8 cellular contexts compared by ENCODE assay signal in the genomic region with DNA sequence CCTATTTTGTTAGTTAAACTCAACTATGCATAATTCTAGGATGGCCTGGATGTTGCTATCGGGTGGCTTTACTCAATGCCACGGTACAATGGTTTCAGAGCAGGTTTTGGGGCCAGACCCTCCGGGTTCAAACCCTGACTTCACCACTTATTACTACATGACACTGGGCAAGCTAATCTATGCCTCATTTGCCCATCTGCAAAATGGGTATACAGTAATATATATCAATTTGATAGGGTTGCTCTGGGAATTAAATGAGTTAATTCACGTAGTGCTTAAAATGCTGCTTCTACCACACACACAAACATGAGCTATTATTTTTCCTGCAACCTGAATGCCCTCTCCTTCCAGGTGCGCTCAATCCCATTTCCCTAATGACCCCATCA. TPM values are rescaled to one million over a fixed set of nuclear protein-coding genes. Genes with fewer than 3 reads are reported as not detected.
DNase-seq lines count a peak whose midpoint lies in the region; ATAC-seq and TF ChIP-seq lines count a peak whose summit lies in the region.

No MANE protein-coding gene starts in this region.

- peaks cover 12% of the 10 kb centered on the region for H3K36me3 Mint-ChIP-seq in activated T-cell treated with anti-CD3 and anti-CD28 coated beads, Interleukin-2, amount 50 U/mL, for 4 hours (ENCODE audit: insufficient read depth)

- ATAC-seq in activated T-cell treated with anti-CD3 and anti-CD28 coated beads, Interleukin-2, amount 50 U/mL, for 4 hours = no peak
- no peak for ATAC-seq in right lobe of liver
- no peak for ATAC-seq in GM18520 (IDR thresholded peaks at IDR 0.05; ENCODE audit: unreplicated experiment)

- no peaks in the 10 kb centered on the region for H3K9me3 Mint-ChIP-seq in activated T-cell treated with anti-CD3 and anti-CD28 coated beads, Interleukin-2, amount 50 U/mL, for 4 hours

- 56% methylated on average over 5 of the region's 5 CpGs for WGBS in right lobe of liver (ENCODE audit: insufficient coverage, low coverage, low lambda C conversion rate, missing lambda C conversion rate)
- 73 to 80% methylated on average over 5 of the region's 5 CpGs for WGBS in thyroid gland, 2 donors

- peaks cover 0 to 44% (median 21%) of the 10 kb centered on the region in 4 donors for H3K4me1 ChIP-seq in right lobe of liver
- H3K4me1 ChIP-seq in thyroid gland = peaks cover 31 to 32% of the 10 kb centered on the region in 2 donors

- H3K4me3 ChIP-seq in astrocyte of the cerebellum (ENCODE audit: low read depth, low read length) (peak overlapping the region; percentile 67), right lobe of liver (peak overlapping the region; percentile 78 to 86 (median 83)), thyroid gland (replicated peaks in 1 of 3) (peak overlapping the region; percentile 61 to 93 (median 76))

- TF ChIP-seq CTCF in astrocyte of the cerebellum (IDR thresholded peaks at IDR 0.05; ENCODE audit: low read depth, low read length, missing control alignments) (no peak), right lobe of liver (IDR thresholded peaks at IDR 0.05) (no peak), thyroid gland (IDR thresholded peaks at IDR 0.05) (no peak)

- H3K36me3 ChIP-seq in right lobe of liver (peaks cover 0 to 5% (median 0%) of the 10 kb centered on the region in 4 donors), thyroid gland (no peaks in the 10 kb centered on the region)

- no peak for DNase-seq in activated T-cell treated with anti-CD3 and anti-CD28 coated beads, Interleukin-2, amount 50 U/mL, for 4 hours
- DNase-seq in activated T-cell treated with anti-CD3 and anti-CD28 coated beads, Interleukin-2, amount 50 U/mL, for 48 hours = no peak
- DNase-seq in astrocyte of the cerebellum (ENCODE audit: low read depth) (no peak), right lobe of liver (no peak), thyroid gland (no peak), SHP77 (lab: John Stamatoyannopoulos, UW) (no peak), NCI-H345 (lab: John Stamatoyannopoulos, UW) (no peak)

- TF ChIP-seq POLR2A in right lobe of liver (IDR thresholded peaks at IDR 0.05) (no peak), thyroid gland (IDR thresholded peaks at IDR 0.05) (no peak)

- no peaks in the 10 kb centered on the region for H3K9me3 ChIP-seq in right lobe of liver
- no peaks in the 10 kb centered on the region for H3K9me3 ChIP-seq in thyroid gland

- no peaks in the 10 kb centered on the region for H3K27me3 ChIP-seq in right lobe of liver
- H3K27me3 ChIP-seq in thyroid gland = no peaks in the 10 kb centered on the region

- no peaks in the 10 kb centered on the region for H3K27me3 Mint-ChIP-seq in activated T-cell treated with anti-CD3 and anti-CD28 coated beads, Interleukin-2, amount 50 U/mL, for 4 hours (ENCODE audit: low read depth)

- in situ Hi-C loops in astrocyte of the cerebellum (cut with HindIII; ENCODE audit: low sequenced_read_pairs) = no loop called here

- H3K4me1 Mint-ChIP-seq in activated T-cell treated with anti-CD3 and anti-CD28 coated beads, Interleukin-2, amount 50 U/mL, for 4 hours (ENCODE audit: low read depth) = peaks cover 42% of the 10 kb centered on the region

- intact Hi-C loops in right lobe of liver (cut with DNase I) = no loop called here
- intact Hi-C loops in thyroid gland (cut with DNase I) = no loop called here

- H3K4me3 Mint-ChIP-seq in activated T-cell treated with anti-CD3 and anti-CD28 coated beads, Interleukin-2, amount 50 U/mL, for 4 hours = peak overlapping the region; percentile 93

- peak overlapping the region; percentile 92 to 95 (median 93) for H3K27ac ChIP-seq in right lobe of liver
- peak overlapping the region in 2 of 3 donors; percentile 92 to 97 for H3K27ac ChIP-seq in thyroid gland

RNA-seq across cellular contexts. Expression of gene ESD, which starts 0.8 kb away (rescaled TPM):
- 10 to 100 TPM; 75.3 to 82.7 (median 78.5) TPM for total RNA-seq in activated T-cell treated with anti-CD3 and anti-CD28 coated beads, Interleukin-2, amount 50 U/mL, for 4 hours
- total RNA-seq in right lobe of liver (10 to 100 TPM; 69.8 to 90.6 (median 85.4) TPM), thyroid gland (100 to 1,000 TPM; 142 to 177 (median 158) TPM)
